21 cellular contexts compared by ENCODE assay signal in genomic region chr6:119957195-119957594, GRCh38.
"Had no signal": no experiment of that assay in that cellular context is flagged by ENCODE, and none has a peak within 500 bp of the region (broad histone marks: within the 10 kb centered on the region; RNA-seq: fewer than 3 reads in every experiment).

No MANE protein-coding gene starts in this region.

- H3K27ac Mint-ChIP-seq: activated naive CD8-positive, alpha-beta T cell; activated T-cell treated with anti-CD3 and anti-CD28 coated beads, Interleukin-2, amount 50 U/mL, for 24 hours; activated T-helper 17 cell treated with anti-CD3 and anti-CD28 coated beads, Interleukin-2, amount 50 U/mL, for 72 hours; effector memory CD8-positive, alpha-beta T cell; nephron; stimulated activated naive B cell treated with anti-CD40 and anti-IgM and Interleukin-4, amounts not matched to agents 10 μg/mL and 1 μg/mL and 100 μg/mL, for 72 hours had no signal

- H3K9me3 Mint-ChIP-seq: nephron had no signal

- H3K9me3 ChIP-seq: adrenal gland, ascending aorta, gastroesophageal sphincter, left lung, right lobe of liver, transverse colon had no signal

- H3K4me1 ChIP-seq: adrenal gland, ascending aorta, gastroesophageal sphincter, left lung, right lobe of liver, transverse colon had no signal

- H3K4me3 ChIP-seq: adrenal gland, ascending aorta, gastroesophageal sphincter, left lung, right lobe of liver, transverse colon had no signal

- ATAC-seq: activated T-helper 17 cell treated with anti-CD3 and anti-CD28 coated beads, Interleukin-2, amount 50 U/mL, for 72 hours; effector memory CD8-positive, alpha-beta T cell; gastroesophageal sphincter; left lung; right lobe of liver; stimulated activated naive B cell treated with anti-CD40 and anti-IgM and Interleukin-4, amounts not matched to agents 10 μg/mL and 1 μg/mL and 100 μg/mL, for 72 hours had no signal

- H3K27me3 ChIP-seq: adrenal gland, ascending aorta, gastroesophageal sphincter, left lung, right lobe of liver, transverse colon had no signal

- H3K36me3 ChIP-seq: adrenal gland, ascending aorta, gastroesophageal sphincter, left lung, right lobe of liver, transverse colon had no signal

- DNase-seq: activated CD8-positive, alpha-beta memory T cell treated with anti-CD3 and anti-CD28 coated beads, Interleukin-2, amount 50 U/mL, for 4 hours; activated T-cell treated with anti-CD3 and anti-CD28 coated beads, Interleukin-2, amount 50 U/mL, for 24 hours; adrenal gland; central memory CD4-positive, alpha-beta T cell; effector memory CD8-positive, alpha-beta T cell; head of caudate nucleus; hypothalamus; left lung; occipital lobe; right lobe of liver; small intestine; stimulated activated CD4-positive, alpha-beta T cell treated with anti-CD3 and anti-CD28 coated beads, Interleukin-2, amount 100 ng/mL, for 24 hours; stimulated activated naive B cell treated with anti-CD40 and anti-IgM and Interleukin-4, amounts not matched to agents 10 μg/mL and 1 μg/mL and 100 μg/mL, for 72 hours; T-helper 1 cell; transverse colon had no signal

- H3K4me1 Mint-ChIP-seq: activated T-helper 17 cell treated with anti-CD3 and anti-CD28 coated beads, Interleukin-2, amount 50 U/mL, for 72 hours; stimulated activated naive B cell treated with anti-CD40 and anti-IgM and Interleukin-4, amounts not matched to agents 10 μg/mL and 1 μg/mL and 100 μg/mL, for 72 hours had no signal

- H3K27ac ChIP-seq: adrenal gland, ascending aorta, epithelial cell of prostate, gastroesophageal sphincter, left lung, right lobe of liver, transverse colon had no signal

- H3K27me3 Mint-ChIP-seq: activated T-cell treated with anti-CD3 and anti-CD28 coated beads, Interleukin-2, amount 50 U/mL, for 24 hours; activated T-helper 17 cell treated with anti-CD3 and anti-CD28 coated beads, Interleukin-2, amount 50 U/mL, for 72 hours; effector memory CD8-positive, alpha-beta T cell; stimulated activated naive B cell treated with anti-CD40 and anti-IgM and Interleukin-4, amounts not matched to agents 10 μg/mL and 1 μg/mL and 100 μg/mL, for 72 hours had no signal

- H3K4me3 Mint-ChIP-seq: activated naive CD8-positive, alpha-beta T cell; activated T-cell treated with anti-CD3 and anti-CD28 coated beads, Interleukin-2, amount 50 U/mL, for 24 hours; activated T-helper 17 cell treated with anti-CD3 and anti-CD28 coated beads, Interleukin-2, amount 50 U/mL, for 72 hours; effector memory CD8-positive, alpha-beta T cell; nephron; stimulated activated naive B cell treated with anti-CD40 and anti-IgM and Interleukin-4, amounts not matched to agents 10 μg/mL and 1 μg/mL and 100 μg/mL, for 72 hours had no signal

- H3K36me3 Mint-ChIP-seq: activated naive CD8-positive, alpha-beta T cell; stimulated activated naive B cell treated with anti-CD40 and anti-IgM and Interleukin-4, amounts not matched to agents 10 μg/mL and 1 μg/mL and 100 μg/mL, for 72 hours had no signal
